9 cellular contexts compared by ENCODE assay signal in genomic region chr19:35114656-35115537, GRCh38. TPM values are rescaled to one million over a fixed set of nuclear protein-coding genes. Genes with fewer than 3 reads are reported as not detected.
DNase-seq lines count a peak whose midpoint lies in the region; ATAC-seq and TF ChIP-seq lines count a peak whose summit lies in the region.
"Had no signal": no experiment of that assay in that cellular context is flagged by ENCODE, and none has a peak within 500 bp of the region (broad histone marks: within the 10 kb centered on the region; RNA-seq: fewer than 3 reads in every experiment).

No MANE protein-coding gene starts in this region.

- dilution Hi-C loops in mammary epithelial cell (cut with HindIII; ENCODE audit: low sequenced_read_pairs): no loop called here

- H3K4me1 ChIP-seq in mammary epithelial cell (ENCODE audit: insufficient read depth, low read length) (peaks cover 50% of the 10 kb centered on the region), skeletal muscle satellite cell (ENCODE audit: control insufficient read depth, insufficient read depth, low read length) (no peaks in the 10 kb centered on the region)

- in situ Hi-C loops in Caki2 (cut with HindIII; ENCODE audit: low pct_unique_long_range_greater_than_20kb, low sequenced_read_pairs): no loop called here
- in situ Hi-C loops in mammary epithelial cell (cut with MboI; ENCODE audit: low sequenced_read_pairs in 2 of 2): no loop called here

- CTCF ChIA-PET in mammary epithelial cell (lab: Charles Lee; ENCODE audit: low non-redundant PET): interaction anchor here (0.6 kb wide), 1 partner anchor 16 kb away, joined by 3 read pairs; no protein-coding TSS in a partner anchor

- H3K4me2 ChIP-seq in mammary epithelial cell (ENCODE audit: insufficient read depth, low read depth, low read length) (peak overlapping the region; percentile 97), skeletal muscle satellite cell (ENCODE audit: low read length) (peak overlapping the region; percentile 15)

- no peaks in the 10 kb centered on the region for H3K9me3 ChIP-seq in WERI-Rb-1 (ENCODE audit: severe bottlenecking)
- no peaks in the 10 kb centered on the region for H3K9me3 ChIP-seq in mammary epithelial cell (replicated peaks; ENCODE audit: insufficient read depth, low read length)
- no peaks in the 10 kb centered on the region for H3K9me3 ChIP-seq in iPS-18c (ENCODE audit: control insufficient read depth, insufficient read depth, low read length)
- no peaks in the 10 kb centered on the region for H3K9me3 ChIP-seq in skeletal muscle satellite cell (replicated peaks; ENCODE audit: low read length)

- no peak for TF ChIP-seq EP300 in Ishikawa (IDR thresholded peaks at IDR 0.05; ENCODE audit: borderline replicate concordance)

- DNase-seq in Caki2 (ENCODE audit: low read depth): peak; percentile 37
- peak; percentile 89 for DNase-seq in WERI-Rb-1
- peak; percentile 68 for DNase-seq in mammary epithelial cell
- DNase-seq in NCI-H2107 (lab: John Stamatoyannopoulos, UW): no peak

- no peaks in the 10 kb centered on the region for H4K20me1 ChIP-seq in mammary epithelial cell (ENCODE audit: insufficient read depth, low read length)

- H2AFZ ChIP-seq in mammary epithelial cell (ENCODE audit: low read depth, low read length): peak overlapping the region; percentile 80

- H3K27ac ChIP-seq in WERI-Rb-1 (peak overlapping the region; percentile 98), mammary epithelial cell (ENCODE audit: insufficient read depth, low read depth, low read length) (peak overlapping the region; percentile 91)

- TF ChIP-seq RAD21 in Ishikawa (IDR thresholded peaks at IDR 0.05; ENCODE audit: low read depth): peak; percentile 78

- WGBS in mammary epithelial cell (ENCODE audit: low coverage, missing lambda C conversion rate): 5% methylated on average over 15 of the region's 27 CpGs

- H3K36me3 ChIP-seq in WERI-Rb-1 (no peaks in the 10 kb centered on the region), mammary epithelial cell (ENCODE audit: insufficient read depth, low read length) (no peaks in the 10 kb centered on the region), skeletal muscle satellite cell (ENCODE audit: insufficient read depth, low read length) (no peaks in the 10 kb centered on the region)

- ATAC-seq in GM18511 (IDR thresholded peaks at IDR 0.05; ENCODE audit: unreplicated experiment): no peak

- intact Hi-C loops in mammary epithelial cell (cut with micrococcal nuclease): loop anchor here (1.0 to 2.0 kb wide), 4 partner anchors 18 to 48 kb away; partner anchors contain the start of gene LGI4

- H3K9ac ChIP-seq in mammary epithelial cell (ENCODE audit: insufficient read depth, low read length): peak overlapping the region; percentile 74
- no peak overlapping the region for H3K9ac ChIP-seq in skeletal muscle satellite cell (ENCODE audit: low read depth, low read length)

- TF ChIP-seq CTCF in WERI-Rb-1 (IDR thresholded peaks at IDR 0.05; ENCODE audit: low read depth, low read length): peak; percentile 95
- TF ChIP-seq CTCF in mammary epithelial cell (conservative IDR thresholded peaks at IDR 0.05 in 1 of 2, IDR thresholded peaks at IDR 0.05 in 1 of 2; ENCODE audit: extremely low read depth in 1 of 2, insufficient read depth in 1 of 2, low read depth in 1 of 2, low read length in 2 of 2): peak; percentile 99 to 100

- peak overlapping the region; percentile 35 for H3K4me3 ChIP-seq in WERI-Rb-1 (ENCODE audit: low read depth, low read length)
- H3K4me3 ChIP-seq in mammary epithelial cell (replicated peaks in 1 of 3; ENCODE audit: insufficient read depth in 1 of 3, low read depth in 2 of 3, low read length in 3 of 3): peak overlapping the region; percentile 75 to 94 (median 89)
- H3K4me3 ChIP-seq in iPS-18c (ENCODE audit: insufficient read depth, low read depth, low read length): peak overlapping the region; percentile 45; the same call in 1 of the 2 replicates
- no peak overlapping the region for H3K4me3 ChIP-seq in skeletal muscle satellite cell (ENCODE audit: low read length)

- H3K27me3 ChIP-seq in WERI-Rb-1 (ENCODE audit: insufficient read depth, low read depth, severe bottlenecking) (no peaks in the 10 kb centered on the region), mammary epithelial cell (ENCODE audit: insufficient read depth, low read length) (no peaks in the 10 kb centered on the region), skeletal muscle satellite cell (ENCODE audit: control insufficient read depth, insufficient read depth, low read length) (peaks cover 23% of the 10 kb centered on the region)

- no TSS peak for BruUV-seq in mammary epithelial cell (replicated peaks; lab: Mats Ljungman, UMichigan)

- peaks cover 48% of the 10 kb centered on the region for H3K79me2 ChIP-seq in mammary epithelial cell (ENCODE audit: insufficient read depth, low read length)

TF ChIP-seq in Ishikawa, 13 proteins besides CTCF, POLR2A, EP300 and RAD21:
- TF ChIP-seq ZBTB7A (IDR thresholded peaks at IDR 0.05; ENCODE audit: low read depth): peak; percentile 100
- no peak for TF ChIP-seq CEBPB (IDR thresholded peaks at IDR 0.05)

RNA-seq across cellular contexts. Expression of gene FXYD3, which starts 0.7 kb away (rescaled TPM):
- not detected in 2 replicates for total RNA-seq in Caki2 (2014; rRNA removed; shearing (Covaris generic); ENCODE audit: low replicate concordance)
- 100 to 1,000 TPM; 344 to 808 TPM for total RNA-seq in mammary epithelial cell
- 901 TPM for polyA plus RNA-seq in mammary epithelial cell
- polyA minus RNA-seq in mammary epithelial cell: 137 TPM
- total RNA-seq in skeletal muscle satellite cell (2012; rRNA removed): not detected in 2 replicates
- total RNA-seq: T-helper 2 cell treated with Interferon-gamma antibody and Interleukin-4, amounts not matched to agents 100 ng/mL and 5 ng/mL, for 36 hours had no signal

RNA-seq across cellular contexts. Expression of gene LGI4, which starts 20.0 kb away (rescaled TPM):
- total RNA-seq in Caki2 (2014; rRNA removed; shearing (Covaris generic); ENCODE audit: low replicate concordance): 0.29 TPM in 1 of 2 replicates, not detected in the other
- under 1 TPM; 0.17 to 0.42 TPM for total RNA-seq in mammary epithelial cell
- 0.16 TPM for polyA plus RNA-seq in mammary epithelial cell
- polyA minus RNA-seq in mammary epithelial cell: 0.21 TPM
- total RNA-seq in skeletal muscle satellite cell (2012; rRNA removed): 0.44 TPM in 1 of 2 replicates, not detected in the other

RNA-seq across cellular contexts. Expression of gene FXYD1, which starts 23.7 kb away (rescaled TPM):
- total RNA-seq in Caki2 (2014; rRNA removed; shearing (Covaris generic); ENCODE audit: low replicate concordance): not detected in 2 replicates
- 1 to 10 TPM in 1 of 2 donors, not detected in 1; 1.9 TPM for total RNA-seq in mammary epithelial cell
- 0.17 TPM for polyA plus RNA-seq in mammary epithelial cell
- not detected for polyA minus RNA-seq in mammary epithelial cell
- 0.51 and 1.1 TPM in 2 replicates for total RNA-seq in skeletal muscle satellite cell (2012; rRNA removed)

RNA-seq across cellular contexts. Expression of gene FXYD7, which starts 28.2 kb away (rescaled TPM):
- total RNA-seq in Caki2 (2014; rRNA removed; shearing (Covaris generic); ENCODE audit: low replicate concordance): not detected in 2 replicates
- 1 to 10 TPM in 1 of 2 donors, not detected in 1; 1.1 TPM for total RNA-seq in mammary epithelial cell
- polyA plus RNA-seq in mammary epithelial cell: 0.67 TPM
- polyA minus RNA-seq in mammary epithelial cell: not detected
- total RNA-seq in skeletal muscle satellite cell (2012; rRNA removed): not detected in 2 replicates

RNA-seq across cellular contexts. Expression of gene FXYD5, which starts 39.6 kb away (rescaled TPM):
- total RNA-seq in Caki2 (2014; rRNA removed; shearing (Covaris generic); ENCODE audit: low replicate concordance): 43.7 and 51.5 TPM in 2 replicates
- 100 to 1,000 TPM in 1 of 2 donors, 10 to 100 TPM in 1; 23.5 to 349 TPM for total RNA-seq in mammary epithelial cell
- 390 TPM for polyA plus RNA-seq in mammary epithelial cell
- 448 TPM for polyA minus RNA-seq in mammary epithelial cell
- total RNA-seq in skeletal muscle satellite cell (2012; rRNA removed): 35.5 and 50.0 TPM in 2 replicates

Comparison
In these comparisons a context has a peak if more than half of its experiments do, and no peak if none do; other contexts are left out.
1. RNA of gene FXYD3, which starts 0.7 kb away (total RNA-seq): 344 to 808 TPM in mammary epithelial cell; not detected in Caki2; every median in the first group is over 100 times any median in the second.